ENCODE assay signal across 1 cellular context in the genomic region with DNA sequence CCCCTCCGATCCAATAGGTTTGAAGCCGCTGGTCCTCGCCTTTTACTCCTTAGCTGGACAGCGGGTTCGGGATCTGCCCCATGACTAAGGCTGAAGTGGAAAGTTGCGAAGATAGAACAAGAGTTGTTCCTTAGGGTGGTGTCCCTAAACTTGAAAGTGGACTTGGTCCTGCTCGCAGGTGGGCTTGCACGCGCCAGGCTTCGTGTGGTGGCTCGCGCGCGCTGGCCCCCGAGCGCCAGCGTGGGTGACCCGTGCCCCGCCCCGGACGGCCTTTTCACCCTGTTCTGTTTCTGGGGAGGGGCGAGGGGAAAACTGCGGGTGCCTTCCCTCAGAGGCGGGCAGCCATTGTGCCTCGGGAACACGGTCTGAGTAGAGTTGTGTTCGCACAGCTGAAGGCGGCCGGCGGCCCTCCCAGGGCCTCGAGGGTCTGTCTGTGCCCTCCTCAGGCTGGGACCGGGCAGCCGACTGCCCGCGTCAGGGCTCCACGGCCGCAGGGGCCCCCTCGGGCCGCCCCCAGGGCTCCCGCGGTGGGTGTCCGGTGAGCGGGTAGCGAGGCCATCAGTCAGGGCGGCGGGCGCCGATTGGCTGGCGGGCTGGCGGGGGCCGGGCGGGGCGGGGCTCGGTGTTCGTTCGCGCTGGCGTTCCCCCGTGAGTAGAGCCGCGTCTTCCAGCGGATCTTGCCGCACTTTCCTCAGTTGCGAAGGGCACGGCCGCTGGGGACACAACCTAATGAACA.
TF ChIP-seq lines count a peak whose summit lies in the region.

No MANE protein-coding gene starts in this region.

TF ChIP-seq in HepG2, 621 proteins besides CTCF, POLR2A, EP300 and RAD21 (continued from another document and continues in another):
- TF ChIP-seq MYPOP (CRISPR knock-in tag; IDR thresholded peaks at IDR 0.05) (peak; percentile 21; the same call in 1 of the 2 replicates), ATM (IDR thresholded peaks at IDR 0.05; ENCODE audit: borderline replicate concordance) (no peak), MED8 (CRISPR knock-in tag; IDR thresholded peaks at IDR 0.05; ENCODE audit: insufficient replicate concordance) (peak; percentile 93), ZBTB14 (CRISPR knock-in tag; IDR thresholded peaks at IDR 0.05) (no peak; the same call in none of the 2 replicates), U2AF2 (IDR thresholded peaks at IDR 0.05; ENCODE audit: low read depth, low read length) (no peak), SIN3A (IDR thresholded peaks at IDR 0.05; ENCODE audit: borderline replicate concordance, low read depth, low read length) (peak; percentile 65; the same call in 1 of the 2 replicates), CBFB (CRISPR knock-in tag; IDR thresholded peaks at IDR 0.05) (0 out of 2 replicates have a peak, but pooled peaks have one; percentile 36), RFX3 (CRISPR knock-in tag; IDR thresholded peaks at IDR 0.05) (no peak), ZNF468 (CRISPR knock-in tag; IDR thresholded peaks at IDR 0.05) (peak; percentile 96), HIVEP1 (CRISPR knock-in tag; IDR thresholded peaks at IDR 0.05) (peak; percentile 83; the same call in 1 of the 2 replicates), ZNF766 (CRISPR knock-in tag; IDR thresholded peaks at IDR 0.05; ENCODE audit: borderline replicate concordance) (peak; percentile 68; the same call in 1 of the 2 replicates), MEIS2 (CRISPR knock-in tag; IDR thresholded peaks at IDR 0.05) (peak; percentile 84; the same call in 1 of the 2 replicates), ZSCAN21 (CRISPR knock-in tag; IDR thresholded peaks at IDR 0.05; ENCODE audit: borderline replicate concordance) (peak; percentile 94), NR2F6 (IDR thresholded peaks at IDR 0.05) (0 out of 2 replicates have a peak, but pooled peaks have one; percentile 44), NR2F6 (CRISPR knock-in tag; IDR thresholded peaks at IDR 0.05) (peak; percentile 70), MAZ (IDR thresholded peaks at IDR 0.05; ENCODE audit: borderline replicate concordance, low read depth, low read length) (no peak; the same call in 1 of the 2 replicates), MAZ (CRISPR knock-in tag; IDR thresholded peaks at IDR 0.05; ENCODE audit: low read depth) (peak; percentile 84), ZNF430 (CRISPR knock-in tag; IDR thresholded peaks at IDR 0.05) (peak; percentile 13; the same call in 1 of the 2 replicates), TEF (CRISPR knock-in tag; IDR thresholded peaks at IDR 0.05) (peak; percentile 36; the same call in 1 of the 2 replicates), MXI1 (IDR thresholded peaks at IDR 0.05; ENCODE audit: borderline replicate concordance, low read depth, low read length) (no peak), HNF4A (CRISPR knock-in tag; IDR thresholded peaks at IDR 0.05) (peak; percentile 54), ZNF580 (CRISPR knock-in tag; IDR thresholded peaks at IDR 0.05; ENCODE audit: borderline replicate concordance, low read depth) (peak; percentile 86; the same call in 1 of the 2 replicates), ZFP90 (CRISPR knock-in tag; IDR thresholded peaks at IDR 0.05; ENCODE audit: borderline replicate concordance) (no peak; the same call in 1 of the 2 replicates), ZNF577 (CRISPR knock-in tag; IDR thresholded peaks at IDR 0.05; ENCODE audit: borderline replicate concordance, low read depth) (no peak), RXRB (CRISPR knock-in tag; IDR thresholded peaks at IDR 0.05; ENCODE audit: borderline replicate concordance) (peak; percentile 55; the same call in 1 of the 2 replicates), MLXIP (CRISPR knock-in tag; IDR thresholded peaks at IDR 0.05; ENCODE audit: borderline replicate concordance) (peak; percentile 54; the same call in 1 of the 2 replicates), MAX (IDR thresholded peaks at IDR 0.05) (peak; percentile 97), ZNF567 (CRISPR knock-in tag; IDR thresholded peaks at IDR 0.05; ENCODE audit: borderline replicate concordance) (no peak), ZNF749 (CRISPR knock-in tag; IDR thresholded peaks at IDR 0.05; ENCODE audit: borderline replicate concordance) (peak; percentile 77; the same call in 1 of the 2 replicates), ARID2 (CRISPR knock-in tag; IDR thresholded peaks at IDR 0.05; ENCODE audit: borderline replicate concordance) (peak; percentile 70), FOSL1 (CRISPR knock-in tag; IDR thresholded peaks at IDR 0.05; ENCODE audit: borderline replicate concordance) (peak; percentile 10; the same call in 1 of the 2 replicates), ZBTB1 (CRISPR knock-in tag; IDR thresholded peaks at IDR 0.05; ENCODE audit: borderline replicate concordance) (no peak; the same call in 1 of the 2 replicates), JUN (CRISPR knock-in tag; IDR thresholded peaks at IDR 0.05) (no peak), FOXA1 (IDR thresholded peaks at IDR 0.05) (no peak), FOXA1 (CRISPR knock-in tag; IDR thresholded peaks at IDR 0.05) (peak; percentile 10; the same call in 1 of the 2 replicates), XBP1 (CRISPR knock-in tag; IDR thresholded peaks at IDR 0.05) (no peak), ZBTB20 (CRISPR knock-in tag; IDR thresholded peaks at IDR 0.05; ENCODE audit: borderline replicate concordance, low read depth) (peak; percentile 76), ZBTB8A (CRISPR knock-in tag; IDR thresholded peaks at IDR 0.05; ENCODE audit: borderline replicate concordance, low read depth) (no peak), SCMH1 (CRISPR knock-in tag; IDR thresholded peaks at IDR 0.05; ENCODE audit: borderline replicate concordance) (no peak), ZBTB7A (CRISPR knock-in tag; IDR thresholded peaks at IDR 0.05) (peak; percentile 86), MYC (CRISPR knock-in tag; IDR thresholded peaks at IDR 0.05; ENCODE audit: borderline replicate concordance) (peak; percentile 79; the same call in 1 of the 2 replicates), ZNF883 (CRISPR knock-in tag; IDR thresholded peaks at IDR 0.05; ENCODE audit: not compliant biosample characterization) (peak; percentile 75), ZNF598 (CRISPR knock-in tag; IDR thresholded peaks at IDR 0.05; ENCODE audit: borderline replicate concordance) (peak; percentile 94), ZNF790 (CRISPR knock-in tag; IDR thresholded peaks at IDR 0.05; ENCODE audit: borderline replicate concordance) (peak; percentile 74; the same call in 1 of the 2 replicates), UBTF (CRISPR knock-in tag; IDR thresholded peaks at IDR 0.05) (peak; percentile 80), ZNF329 (CRISPR knock-in tag; IDR thresholded peaks at IDR 0.05; ENCODE audit: low read depth) (peak; percentile 41; the same call in 1 of the 2 replicates), RFXAP (CRISPR knock-in tag; IDR thresholded peaks at IDR 0.05; ENCODE audit: borderline replicate concordance) (peak; percentile 75; the same call in 1 of the 2 replicates), CCDC6 (CRISPR knock-in tag; IDR thresholded peaks at IDR 0.05) (no peak; the same call in 1 of the 2 replicates), KDM6A (CRISPR knock-in tag; IDR thresholded peaks at IDR 0.05; ENCODE audit: low read depth) (no peak), ZNF552 (CRISPR knock-in tag; IDR thresholded peaks at IDR 0.05; ENCODE audit: borderline replicate concordance) (peak; percentile 85; the same call in 1 of the 2 replicates)
- TF ChIP-seq, protein P1, sequence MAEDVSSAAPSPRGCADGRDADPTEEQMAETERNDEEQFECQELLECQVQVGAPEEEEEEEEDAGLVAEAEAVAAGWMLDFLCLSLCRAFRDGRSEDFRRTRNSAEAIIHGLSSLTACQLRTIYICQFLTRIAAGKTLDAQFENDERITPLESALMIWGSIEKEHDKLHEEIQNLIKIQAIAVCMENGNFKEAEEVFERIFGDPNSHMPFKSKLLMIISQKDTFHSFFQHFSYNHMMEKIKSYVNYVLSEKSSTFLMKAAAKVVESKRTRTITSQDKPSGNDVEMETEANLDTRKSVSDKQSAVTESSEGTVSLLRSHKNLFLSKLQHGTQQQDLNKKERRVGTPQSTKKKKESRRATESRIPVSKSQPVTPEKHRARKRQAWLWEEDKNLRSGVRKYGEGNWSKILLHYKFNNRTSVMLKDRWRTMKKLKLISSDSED (CRISPR knock-in tag; IDR thresholded peaks at IDR 0.05) = 0 out of 2 replicates have a peak, but pooled peaks have one; percentile 40
- TF ChIP-seq, protein P2, sequence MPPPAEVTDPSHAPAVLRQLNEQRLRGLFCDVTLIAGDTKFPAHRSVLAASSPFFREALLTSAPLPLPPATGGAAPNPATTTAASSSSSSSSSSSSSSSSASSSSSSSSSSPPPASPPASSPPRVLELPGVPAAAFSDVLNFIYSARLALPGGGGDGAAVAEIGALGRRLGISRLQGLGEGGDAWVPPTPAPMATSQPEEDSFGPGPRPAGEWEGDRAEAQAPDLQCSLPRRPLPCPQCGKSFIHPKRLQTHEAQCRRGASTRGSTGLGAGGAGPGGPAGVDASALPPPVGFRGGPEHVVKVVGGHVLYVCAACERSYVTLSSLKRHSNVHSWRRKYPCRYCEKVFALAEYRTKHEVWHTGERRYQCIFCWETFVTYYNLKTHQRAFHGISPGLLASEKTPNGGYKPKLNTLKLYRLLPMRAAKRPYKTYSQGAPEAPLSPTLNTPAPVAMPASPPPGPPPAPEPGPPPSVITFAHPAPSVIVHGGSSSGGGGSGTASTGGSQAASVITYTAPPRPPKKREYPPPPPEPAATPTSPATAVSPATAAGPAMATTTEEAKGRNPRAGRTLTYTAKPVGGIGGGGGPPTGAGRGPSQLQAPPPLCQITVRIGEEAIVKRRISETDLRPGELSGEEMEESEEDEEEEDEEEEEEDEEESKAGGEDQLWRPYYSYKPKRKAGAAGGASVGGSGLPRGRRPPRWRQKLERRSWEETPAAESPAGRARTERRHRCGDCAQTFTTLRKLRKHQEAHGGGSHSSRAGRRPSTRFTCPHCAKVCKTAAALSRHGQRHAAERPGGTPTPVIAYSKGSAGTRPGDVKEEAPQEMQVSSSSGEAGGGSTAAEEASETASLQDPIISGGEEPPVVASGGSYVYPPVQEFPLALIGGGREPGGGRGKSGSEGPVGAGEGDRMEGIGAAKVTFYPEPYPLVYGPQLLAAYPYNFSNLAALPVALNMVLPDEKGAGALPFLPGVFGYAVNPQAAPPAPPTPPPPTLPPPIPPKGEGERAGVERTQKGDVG (CRISPR knock-in tag; IDR thresholded peaks at IDR 0.05; ENCODE audit: borderline replicate concordance) = 0 out of 2 replicates have a peak, but pooled peaks have one; percentile 49
